Comparison of ENCODE assay signal across 10 cellular contexts in the genomic region with DNA sequence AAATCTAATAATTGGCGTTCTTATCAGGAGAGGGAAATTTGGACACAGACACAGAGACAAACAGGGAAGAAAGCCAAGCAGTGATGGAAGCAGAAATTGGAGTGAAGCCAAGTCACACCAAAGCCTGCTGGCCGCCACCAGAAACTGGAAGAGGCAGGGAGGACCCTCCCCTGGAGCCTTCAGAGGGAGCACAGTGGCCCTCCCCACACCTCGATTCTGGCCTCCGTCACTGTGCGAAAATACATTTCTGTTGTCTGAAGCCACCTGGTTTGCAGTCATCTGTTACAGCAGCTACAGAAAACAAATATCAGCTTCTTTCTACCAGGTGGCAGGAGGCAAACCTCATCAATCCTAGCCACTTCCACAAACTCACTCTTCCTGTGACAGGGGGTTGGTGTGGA. TPM values are rescaled to one million over a fixed set of nuclear protein-coding genes. Genes with fewer than 3 reads are reported as not detected.
DNase-seq lines count a peak whose midpoint lies in the region; ATAC-seq and TF ChIP-seq lines count a peak whose summit lies in the region.
"Had no signal": no experiment of that assay in that cellular context is flagged by ENCODE, and none has a peak within 500 bp of the region (broad histone marks: within the 10 kb centered on the region; RNA-seq: fewer than 3 reads in every experiment).

No MANE protein-coding gene starts in this region.

- POLR2A ChIA-PET in activated CD8-positive, alpha-beta T cell treated with anti-CD3 and anti-CD28 coated beads, Interleukin-2, amount 10 ng/mL, durations not matched to agents 7 days and 5 days (lab: Charles Lee), result no interaction called here

- DNase-seq in GM12865 (ENCODE audit: low read depth), result peak; percentile 26
- peak; percentile 87 for DNase-seq in NCI-H510A treated with DMSO at 0.1 percent for 48 hours (lab: John Stamatoyannopoulos, UW)
- peak; percentile 69 for DNase-seq in fibroblast of the aortic adventitia (ENCODE audit: low read depth)
- peak; percentile 86 for DNase-seq in sigmoid colon
- DNase-seq in activated CD8-positive, alpha-beta T cell treated with anti-CD3 and anti-CD28 coated beads, Interleukin-2, amount 10 ng/mL, durations not matched to agents 7 days and 5 days, result no peak
- DNase-seq in activated CD4-positive, alpha-beta T cell treated with anti-CD3 and anti-CD28 coated beads, Interleukin-2, amount 50 U/mL, for 4 hours, result no peak
- DNase-seq in inferior parietal cortex (ENCODE audit: extremely low spot score), result no peak
- no peak for DNase-seq in activated CD4-positive, alpha-beta T cell treated with anti-CD3 and anti-CD28 coated beads for 4 hours
- DNase-seq: IMR-90, T1000 had no signal

- H3K4me1 Mint-ChIP-seq in activated CD8-positive, alpha-beta T cell treated with anti-CD3 and anti-CD28 coated beads, Interleukin-2, amount 10 ng/mL, durations not matched to agents 7 days and 5 days (ENCODE audit: low read depth), result peaks cover 10% of the 10 kb centered on the region

- intact Hi-C loops in sigmoid colon (cut with DNase I), result no loop called here

- H3K9me3 Mint-ChIP-seq in activated CD8-positive, alpha-beta T cell treated with anti-CD3 and anti-CD28 coated beads, Interleukin-2, amount 10 ng/mL, durations not matched to agents 7 days and 5 days (ENCODE audit: insufficient read depth), result no peaks in the 10 kb centered on the region

- H3K27me3 Mint-ChIP-seq in activated CD8-positive, alpha-beta T cell treated with anti-CD3 and anti-CD28 coated beads, Interleukin-2, amount 10 ng/mL, durations not matched to agents 7 days and 5 days (ENCODE audit: low read depth), result no peaks in the 10 kb centered on the region

- H3K9me3 ChIP-seq in sigmoid colon, result no peaks in the 10 kb centered on the region

- no peak for TF ChIP-seq POLR2A in sigmoid colon (IDR thresholded peaks at IDR 0.05)

- H3K27ac ChIP-seq in sigmoid colon, result peak overlapping the region; percentile 52 to 88 (median 56)

- CTCF ChIA-PET in activated CD8-positive, alpha-beta T cell treated with anti-CD3 and anti-CD28 coated beads, Interleukin-2, amount 10 ng/mL, durations not matched to agents 7 days and 5 days (lab: Charles Lee), result interaction anchor here (1.3 kb wide), 1 partner anchor 135 kb away, joined by 7 read pairs; no protein-coding TSS in a partner anchor

- H3K36me3 Mint-ChIP-seq in activated CD8-positive, alpha-beta T cell treated with anti-CD3 and anti-CD28 coated beads, Interleukin-2, amount 10 ng/mL, durations not matched to agents 7 days and 5 days (ENCODE audit: low read depth), result no peaks in the 10 kb centered on the region

- WGBS in sigmoid colon, 2 donors, result 5 to 21% methylated on average over 5 of the region's 5 CpGs

- H3K4me3 ChIP-seq in GM12865 (ENCODE audit: low read depth, low read length) (no peak overlapping the region), fibroblast of the aortic adventitia (ENCODE audit: low read depth, low read length) (no peak overlapping the region), sigmoid colon (no peak overlapping the region)

- no peaks in the 10 kb centered on the region for H3K27me3 ChIP-seq in sigmoid colon

- TF ChIP-seq CTCF in GM12865 (IDR thresholded peaks at IDR 0.05; ENCODE audit: insufficient read depth, low read depth, low read length, missing control alignments) (no peak), fibroblast of the aortic adventitia (IDR thresholded peaks at IDR 0.05; ENCODE audit: insufficient read depth, low read length) (no peak), sigmoid colon (IDR thresholded peaks at IDR 0.05) (no peak)

- H3K4me1 ChIP-seq in sigmoid colon, result peaks cover 0 to 18% (median 17%) of the 10 kb centered on the region in 4 donors

- no peak for TF ChIP-seq EP300 in sigmoid colon (IDR thresholded peaks at IDR 0.05)

- no peaks in the 10 kb centered on the region for H3K36me3 ChIP-seq in sigmoid colon

- ATAC-seq in activated CD8-positive, alpha-beta T cell treated with anti-CD3 and anti-CD28 coated beads, Interleukin-2, amount 10 ng/mL, durations not matched to agents 7 days and 5 days, result no peak

- no peak overlapping the region for H3K4me3 Mint-ChIP-seq in activated CD8-positive, alpha-beta T cell treated with anti-CD3 and anti-CD28 coated beads, Interleukin-2, amount 10 ng/mL, durations not matched to agents 7 days and 5 days

- no peak overlapping the region for H3K27ac Mint-ChIP-seq in activated CD8-positive, alpha-beta T cell treated with anti-CD3 and anti-CD28 coated beads, Interleukin-2, amount 10 ng/mL, durations not matched to agents 7 days and 5 days

RNA-seq across cellular contexts. Expression of a gene that starts 8.3 kb away (rescaled TPM):
- total RNA-seq in fibroblast of the aortic adventitia (ENCODE audit: low replicate concordance) (0.18 TPM in 1 of 2 replicates, not detected in the other), sigmoid colon (under 1 TPM in 3 of 4 donors, not detected in 1; 0.71 to 0.99 (median 0.81) TPM)
- 1 to 10 TPM; 1.8 to 7.2 (median 3.0) TPM for polyA plus RNA-seq in sigmoid colon
- total RNA-seq in activated CD8-positive, alpha-beta T cell treated with anti-CD3 and anti-CD28 coated beads, Interleukin-2, amount 10 ng/mL, durations not matched to agents 7 days and 5 days, result 1 to 10 TPM; 2.0 to 2.7 TPM

RNA-seq across cellular contexts. Expression of a gene that starts 24.3 kb away (rescaled TPM):
- total RNA-seq in fibroblast of the aortic adventitia (ENCODE audit: low replicate concordance) (5.5 and 7.8 TPM in 2 replicates), sigmoid colon (1 to 10 TPM; 3.4 to 8.2 (median 5.3) TPM)
- polyA plus RNA-seq in sigmoid colon, result 1 to 10 TPM; 1.8 to 2.7 (median 2.1) TPM
- 1 to 10 TPM; 3.7 to 4.3 TPM for total RNA-seq in activated CD8-positive, alpha-beta T cell treated with anti-CD3 and anti-CD28 coated beads, Interleukin-2, amount 10 ng/mL, durations not matched to agents 7 days and 5 days

RNA-seq across cellular contexts. Expression of a gene that starts 60.0 kb away (rescaled TPM):
- total RNA-seq in fibroblast of the aortic adventitia (ENCODE audit: low replicate concordance) (5.2 and 12.8 TPM in 2 replicates), sigmoid colon (10 to 100 TPM; 27.8 to 66.5 (median 47.3) TPM)
- polyA plus RNA-seq in sigmoid colon, result 10 to 100 TPM; 10.9 to 20.9 (median 14.4) TPM
- under 1 TPM; 0.24 to 0.57 TPM for total RNA-seq in activated CD8-positive, alpha-beta T cell treated with anti-CD3 and anti-CD28 coated beads, Interleukin-2, amount 10 ng/mL, durations not matched to agents 7 days and 5 days

Comparison
In these comparisons a context has a peak if more than half of its experiments do, and no peak if none do; other contexts are left out.
1. DNase-seq: peak in GM12865 (single experiment), NCI-H510A treated with DMSO at 0.1 percent for 48 hours (single experiment), fibroblast of the aortic adventitia (single experiment) and sigmoid colon (single experiment); none in activated CD8-positive, alpha-beta T cell treated with anti-CD3 and anti-CD28 coated beads, Interleukin-2, amount 10 ng/mL, durations not matched to agents 7 days and 5 days (single experiment), activated CD4-positive, alpha-beta T cell treated with anti-CD3 and anti-CD28 coated beads, Interleukin-2, amount 50 U/mL, for 4 hours (0 of 2), inferior parietal cortex (single experiment) and activated CD4-positive, alpha-beta T cell treated with anti-CD3 and anti-CD28 coated beads for 4 hours (0 of 2).